ENCODE assay signal across 1 cellular context in genomic region chr3:49899815-49900214, GRCh38.
TF ChIP-seq lines count a peak whose summit lies in the region.

No MANE protein-coding gene starts in this region.

TF ChIP-seq in WTC11, 78 proteins besides CTCF, POLR2A, EP300 and RAD21 (continued from another document):
- TF ChIP-seq MAX (CRISPR knock-in tag; IDR thresholded peaks at IDR 0.05) (0 out of 2 replicates have a peak, but pooled peaks have one; percentile 19), ZMAT4 (CRISPR knock-in tag; IDR thresholded peaks at IDR 0.05) (no peak), TEAD4 (CRISPR knock-in tag; IDR thresholded peaks at IDR 0.05) (no peak)
